Comparison of ENCODE assay signal across 1 cellular context in genomic region chr3:57085211-57085610, GRCh38.
TF ChIP-seq lines count a peak whose summit lies in the region.

No MANE protein-coding gene starts in this region.

TF ChIP-seq in IMR-90, 13 proteins besides CTCF, POLR2A, EP300 and RAD21 (continued from another document):
- no peak for TF ChIP-seq RFX5 (IDR thresholded peaks at IDR 0.05; ENCODE audit: low read depth, low read length)
- no peak for TF ChIP-seq BHLHE40 (IDR thresholded peaks at IDR 0.05; ENCODE audit: low read depth, low read length)
- no peak for TF ChIP-seq RCOR1 (IDR thresholded peaks at IDR 0.05; ENCODE audit: insufficient replicate concordance, low read length)
- TF ChIP-seq MXI1 (IDR thresholded peaks at IDR 0.05; ENCODE audit: borderline replicate concordance, low read depth, low read length): no peak
- TF ChIP-seq ELK1 (IDR thresholded peaks at IDR 0.05; ENCODE audit: borderline replicate concordance, low read depth, low read length): no peak
TF ChIP-seq in IMR-90: peak in this region for 0.
